Comparison of ENCODE assay signal across 8 cellular contexts in the genomic region with DNA sequence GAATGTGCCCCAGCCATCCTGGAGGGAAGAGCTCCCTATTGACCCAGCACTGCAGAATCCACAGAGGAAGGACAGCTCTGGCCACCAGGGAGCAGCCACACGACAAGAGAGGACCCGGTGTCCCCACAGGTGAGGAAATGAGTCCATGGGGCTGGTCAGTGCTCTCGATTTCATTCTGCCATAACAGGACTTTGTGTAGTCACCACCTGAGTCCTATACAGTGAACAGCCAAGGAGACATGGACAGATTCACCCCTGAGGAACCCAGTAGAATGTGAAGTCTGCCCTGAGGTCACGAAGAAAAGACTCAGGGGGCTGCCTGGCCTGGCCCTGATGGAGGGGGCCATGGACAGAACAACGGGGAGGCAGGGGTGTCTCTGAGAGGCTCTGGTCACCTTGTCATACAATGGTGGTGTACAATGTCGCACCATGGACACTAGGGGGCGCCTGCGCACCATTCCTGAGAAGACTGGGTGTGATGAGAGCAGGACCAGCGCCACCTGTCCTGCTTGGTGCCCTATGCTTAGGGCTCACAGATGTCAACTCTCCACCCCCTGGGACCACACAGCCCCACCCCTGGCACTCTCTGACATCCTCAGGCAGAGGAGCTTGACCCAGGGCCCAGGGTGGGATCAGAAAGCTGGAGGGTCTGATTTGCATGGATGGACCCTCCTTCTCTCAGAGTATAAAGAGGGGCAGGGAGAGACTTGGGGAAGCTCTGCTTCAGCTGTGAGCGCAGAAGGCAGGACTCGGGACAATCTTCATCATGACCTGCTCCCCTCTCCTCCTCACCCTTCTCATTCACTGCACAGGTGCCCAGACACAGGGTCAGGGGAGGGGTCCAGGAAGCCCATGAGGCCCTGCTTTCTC.
DNase-seq lines count a peak whose midpoint lies in the region; ATAC-seq and TF ChIP-seq lines count a peak whose summit lies in the region.
"Not testable (repeated sequence)": the region's sequence is repeated elsewhere in the genome, so short reads cannot be mapped to it uniquely, and the experiment has no call there.

No MANE protein-coding gene starts in this region.

- ATAC-seq in GM21619 (IDR thresholded peaks at IDR 0.05; ENCODE audit: unreplicated experiment): peak; percentile 88

- TF ChIP-seq CTCF in LNCaP clone FGC (IDR thresholded peaks at IDR 0.05; ENCODE audit: control insufficient read depth, extremely low read depth, insufficient read depth): peak; percentile 94
- TF ChIP-seq CTCF in epithelial cell of proximal tubule (conservative IDR thresholded peaks at IDR 0.05; ENCODE audit: low read depth, low read length): peak; percentile 82

- not testable (repeated sequence) for H3K4me3 ChIP-seq in LNCaP clone FGC (ENCODE audit: low read depth, low read length); epithelial cell of proximal tubule (ENCODE audit: low read depth, low read length)

- peak; percentile 80 for DNase-seq in COLO668 (lab: John Stamatoyannopoulos, UW; ENCODE audit: unreplicated experiment)
- DNase-seq in LNCaP clone FGC (ENCODE audit: low read depth): peak; percentile 15
- peak; percentile 69 for DNase-seq in RKO (ENCODE audit: low spot score)
- DNase-seq in activated T-cell treated with anti-CD3 and anti-CD28 coated beads for 48 hours (ENCODE audit: low read depth): peak; percentile 60
- DNase-seq in epithelial cell of proximal tubule (ENCODE audit: low read depth): peak; percentile 7
- DNase-seq in mucosa of gallbladder (ENCODE audit: low spot score): peak; percentile 44
- peak; percentile 43 to 52 for DNase-seq in stimulated activated CD8-positive, alpha-beta memory T cell treated with anti-CD3 and anti-CD28 coated beads, Interleukin-4, amount 100 ng/mL, for 1 hour (ENCODE audit: low read depth in 2 of 2, low spot score in 1 of 2)

Comparison
In these comparisons a context has a peak if more than half of its experiments do, and no peak if none do; other contexts are left out.
1. DNase-seq: peak in every context shown above with its lines; median percentile 80 in COLO668; 69 in RKO; 60 in activated T-cell treated with anti-CD3 and anti-CD28 coated beads for 48 hours; 48 in stimulated activated CD8-positive, alpha-beta memory T cell treated with anti-CD3 and anti-CD28 coated beads, Interleukin-4, amount 100 ng/mL, for 1 hour; 44 in mucosa of gallbladder; 15 in LNCaP clone FGC; 7 in epithelial cell of proximal tubule.